In genomic region chr12:93183940-93184663, GRCh38 we compare ENCODE assay signal across 9 cellular contexts.
DNase-seq lines count a peak whose midpoint lies in the region; ATAC-seq and TF ChIP-seq lines count a peak whose summit lies in the region.
"Had no signal": no experiment of that assay in that cellular context is flagged by ENCODE, and none has a peak within 500 bp of the region (broad histone marks: within the 10 kb centered on the region; RNA-seq: fewer than 3 reads in every experiment).

No MANE protein-coding gene starts in this region.

- ATAC-seq in GM19035 (IDR thresholded peaks at IDR 0.05; ENCODE audit: unreplicated experiment) (peak; percentile 85), HG02938 (IDR thresholded peaks at IDR 0.05; ENCODE audit: unreplicated experiment) (peak; percentile 86)

- no peaks in the 10 kb centered on the region for H3K27me3 ChIP-seq in left ventricle myocardium inferior (ENCODE audit: low read depth)

- H3K4me3 ChIP-seq in left ventricle myocardium inferior, result no peak overlapping the region
- H3K4me3 ChIP-seq: SK-N-MC had no signal

- no peaks in the 10 kb centered on the region for H3K9me3 ChIP-seq in left ventricle myocardium inferior (replicated peaks)

- H3K27ac Mint-ChIP-seq in T-helper 1 cell treated with Interleukin-12 subunit alpha and Interleukin-12 subunit beta and Interleukin-4 antibody, amounts not matched to agents 30 μg/mL and 1 μg/mL, for 36 hours, result peak overlapping the region; percentile 80
- H3K27ac Mint-ChIP-seq in stimulated activated naive CD8-positive, alpha-beta T cell treated with anti-CD3 and anti-CD28 coated beads, Interleukin-15, Interleukin-2, amounts not matched to agents 100 ng/mL and 50 ng/mL, for 24 hours, result peak overlapping the region; percentile 76

- DNase-seq in left ventricle myocardium inferior, result peak; percentile 48
- no peak for DNase-seq in NCI-H2227 treated with DMSO at 0.1 percent for 48 hours (lab: John Stamatoyannopoulos, UW)
- no peak for DNase-seq in NCI-H524 treated with DMSO at 0.1 percent for 48 hours (lab: John Stamatoyannopoulos, UW)
- DNase-seq in NCI-H1930 (lab: John Stamatoyannopoulos, UW), result no peak

- H3K4me1 Mint-ChIP-seq in T-helper 1 cell treated with Interleukin-12 subunit alpha and Interleukin-12 subunit beta and Interleukin-4 antibody, amounts not matched to agents 30 μg/mL and 1 μg/mL, for 36 hours (ENCODE audit: low read depth), result peaks cover 14% of the 10 kb centered on the region
- peaks cover 34% of the 10 kb centered on the region for H3K4me1 Mint-ChIP-seq in stimulated activated naive CD8-positive, alpha-beta T cell treated with anti-CD3 and anti-CD28 coated beads, Interleukin-15, Interleukin-2, amounts not matched to agents 100 ng/mL and 50 ng/mL, for 24 hours (ENCODE audit: low read depth)

- H3K4me1 ChIP-seq in left ventricle myocardium inferior, result peaks cover 38% of the 10 kb centered on the region

- no peaks in the 10 kb centered on the region for H3K9me3 Mint-ChIP-seq in T-helper 1 cell treated with Interleukin-12 subunit alpha and Interleukin-12 subunit beta and Interleukin-4 antibody, amounts not matched to agents 30 μg/mL and 1 μg/mL, for 36 hours
- H3K9me3 Mint-ChIP-seq in stimulated activated naive CD8-positive, alpha-beta T cell treated with anti-CD3 and anti-CD28 coated beads, Interleukin-15, Interleukin-2, amounts not matched to agents 100 ng/mL and 50 ng/mL, for 24 hours, result no peaks in the 10 kb centered on the region

- no peaks in the 10 kb centered on the region for H3K36me3 ChIP-seq in left ventricle myocardium inferior

- H3K36me3 Mint-ChIP-seq in T-helper 1 cell treated with Interleukin-12 subunit alpha and Interleukin-12 subunit beta and Interleukin-4 antibody, amounts not matched to agents 30 μg/mL and 1 μg/mL, for 36 hours (ENCODE audit: low read depth), result peaks cover 2% of the 10 kb centered on the region
- no peaks in the 10 kb centered on the region for H3K36me3 Mint-ChIP-seq in stimulated activated naive CD8-positive, alpha-beta T cell treated with anti-CD3 and anti-CD28 coated beads, Interleukin-15, Interleukin-2, amounts not matched to agents 100 ng/mL and 50 ng/mL, for 24 hours (ENCODE audit: low read depth)

- peak overlapping the region; percentile 91 for H3K27ac ChIP-seq in left ventricle myocardium inferior (replicated peaks)
- H3K27ac ChIP-seq: SK-N-MC had no signal

- no peaks in the 10 kb centered on the region for H3K27me3 Mint-ChIP-seq in T-helper 1 cell treated with Interleukin-12 subunit alpha and Interleukin-12 subunit beta and Interleukin-4 antibody, amounts not matched to agents 30 μg/mL and 1 μg/mL, for 36 hours (ENCODE audit: low read depth)
- H3K27me3 Mint-ChIP-seq in stimulated activated naive CD8-positive, alpha-beta T cell treated with anti-CD3 and anti-CD28 coated beads, Interleukin-15, Interleukin-2, amounts not matched to agents 100 ng/mL and 50 ng/mL, for 24 hours, result no peaks in the 10 kb centered on the region

- peak overlapping the region; percentile 23 for H3K4me3 Mint-ChIP-seq in T-helper 1 cell treated with Interleukin-12 subunit alpha and Interleukin-12 subunit beta and Interleukin-4 antibody, amounts not matched to agents 30 μg/mL and 1 μg/mL, for 36 hours
- no peak overlapping the region for H3K4me3 Mint-ChIP-seq in stimulated activated naive CD8-positive, alpha-beta T cell treated with anti-CD3 and anti-CD28 coated beads, Interleukin-15, Interleukin-2, amounts not matched to agents 100 ng/mL and 50 ng/mL, for 24 hours

- intact Hi-C loops in left ventricle myocardium inferior (cut with micrococcal nuclease), result no loop called here

- no peak for TF ChIP-seq CTCF in left ventricle myocardium inferior (IDR thresholded peaks at IDR 0.05; ENCODE audit: borderline replicate concordance)
